ENCODE assay signal across 8 cellular contexts in genomic region chr2:121648611-121649401, GRCh38. TPM values are rescaled to one million over a fixed set of nuclear protein-coding genes. Genes with fewer than 3 reads are reported as not detected.
A peak's percentile ranks its signal among the peaks of the same experiment; 100 is the strongest.
DNase-seq lines count a peak whose midpoint lies in the region; ATAC-seq, FAIRE-seq and TF ChIP-seq lines count a peak whose summit lies in the region.

No MANE protein-coding gene starts in this region.

- H3K9me3 Mint-ChIP-seq in T-cell = no peaks in the 10 kb centered on the region

- ATAC-seq in GM21360 (IDR thresholded peaks at IDR 0.05; ENCODE audit: unreplicated experiment) (peak; percentile 39), T-cell (replicated peaks in 1 of 4) (peak; percentile 16 to 53 (median 34))

- no peak for FAIRE-seq in HTR-8/SVneo (lab: Jason Lieb, UNC)

- DNase-seq in COR-L47 (lab: John Stamatoyannopoulos, UW) = peak; percentile 22
- DNase-seq in HTR-8/SVneo (ENCODE audit: insufficient read length, low spot score) = peak; percentile 23
- DNase-seq in T-cell = peak; percentile 7 to 65 (median 40)
- peak; percentile 57 for DNase-seq in amniotic epithelial cell (ENCODE audit: low read depth)
- peak; percentile 65 for DNase-seq in right atrium auricular region (ENCODE audit: low spot score)
- DNase-seq in putamen (ENCODE audit: low spot score) = peak; percentile 57
- DNase-seq in GOT3 (lab: John Stamatoyannopoulos, UW) = no peak

- H3K4me1 Mint-ChIP-seq in T-cell = peaks cover 68 to 86% (median 76%) of the 10 kb centered on the region in 3 donors

- no peaks in the 10 kb centered on the region for H3K36me3 ChIP-seq in right atrium auricular region

- no peaks in the 10 kb centered on the region for H3K36me3 Mint-ChIP-seq in T-cell

- CTCF ChIA-PET in T-cell (lab: Charles Lee) = interaction anchor here (0.6 to 2.7 kb wide), 9 partner anchors 51 to 118 kb away, joined by 3 to 24 read pairs (median 3); partner anchors contain the start of genes NIFK (in 1 of the 2) and RNU4ATAC (in 1 of the 2)

- POLR2A ChIA-PET in T-cell (lab: Charles Lee) = interaction anchor here (0.6 to 2.9 kb wide), 10 partner anchors 32 to 118 kb away, joined by 3 to 30 read pairs (median 4); partner anchors contain the start of genes NIFK (in 1 of the 2) and RNU4ATAC (in 1 of the 2)

- no peak for TF ChIP-seq CTCF in right atrium auricular region (IDR thresholded peaks at IDR 0.05)

- H3K27ac Mint-ChIP-seq in T-cell = peak overlapping the region; percentile 92 to 99

- H3K4me3 ChIP-seq in right atrium auricular region = peak overlapping the region; percentile 80 to 89

- H3K27me3 Mint-ChIP-seq in T-cell = no peaks in the 10 kb centered on the region

- no peaks in the 10 kb centered on the region for H3K27me3 ChIP-seq in right atrium auricular region

- H3K9me3 ChIP-seq in right atrium auricular region = no peaks in the 10 kb centered on the region

- H3K4me1 ChIP-seq in right atrium auricular region = peaks cover 0 to 51% of the 10 kb centered on the region in 2 donors

- H3K27ac ChIP-seq in right atrium auricular region = peak overlapping the region; percentile 94

- H3K4me3 Mint-ChIP-seq in T-cell = peak overlapping the region; percentile 95 to 97 (median 96)

RNA-seq across cellular contexts. Expression of gene CLASP1, which starts 0.5 kb away (rescaled TPM):
- 10 to 100 TPM; 57.8 to 72.8 (median 65.1) TPM for total RNA-seq in T-cell
- 10 to 100 TPM; 42.4 to 47.8 TPM for total RNA-seq in right atrium auricular region
